1 cellular context compared by ENCODE assay signal in genomic region chr2:174005801-174006419, GRCh38.
TF ChIP-seq lines count a peak whose summit lies in the region.

No MANE protein-coding gene starts in this region.

TF ChIP-seq in IMR-90, 13 proteins besides CTCF, POLR2A, EP300 and RAD21:
- TF ChIP-seq FOS (IDR thresholded peaks at IDR 0.05; ENCODE audit: low read depth, low read length) (no peak), BHLHE40 (IDR thresholded peaks at IDR 0.05; ENCODE audit: low read depth, low read length) (no peak), MXI1 (IDR thresholded peaks at IDR 0.05; ENCODE audit: borderline replicate concordance, low read depth, low read length) (no peak), RCOR1 (IDR thresholded peaks at IDR 0.05; ENCODE audit: insufficient replicate concordance, low read length) (no peak), RFX5 (IDR thresholded peaks at IDR 0.05; ENCODE audit: low read depth, low read length) (no peak), MAFK (IDR thresholded peaks at IDR 0.05; ENCODE audit: low read depth, low read length) (no peak), CHD1 (IDR thresholded peaks at IDR 0.05; ENCODE audit: low read depth, low read length) (no peak), MAZ (IDR thresholded peaks at IDR 0.05; ENCODE audit: borderline replicate concordance, low read depth, low read length) (no peak)
